1 cellular context compared by ENCODE assay signal in the genomic region with DNA sequence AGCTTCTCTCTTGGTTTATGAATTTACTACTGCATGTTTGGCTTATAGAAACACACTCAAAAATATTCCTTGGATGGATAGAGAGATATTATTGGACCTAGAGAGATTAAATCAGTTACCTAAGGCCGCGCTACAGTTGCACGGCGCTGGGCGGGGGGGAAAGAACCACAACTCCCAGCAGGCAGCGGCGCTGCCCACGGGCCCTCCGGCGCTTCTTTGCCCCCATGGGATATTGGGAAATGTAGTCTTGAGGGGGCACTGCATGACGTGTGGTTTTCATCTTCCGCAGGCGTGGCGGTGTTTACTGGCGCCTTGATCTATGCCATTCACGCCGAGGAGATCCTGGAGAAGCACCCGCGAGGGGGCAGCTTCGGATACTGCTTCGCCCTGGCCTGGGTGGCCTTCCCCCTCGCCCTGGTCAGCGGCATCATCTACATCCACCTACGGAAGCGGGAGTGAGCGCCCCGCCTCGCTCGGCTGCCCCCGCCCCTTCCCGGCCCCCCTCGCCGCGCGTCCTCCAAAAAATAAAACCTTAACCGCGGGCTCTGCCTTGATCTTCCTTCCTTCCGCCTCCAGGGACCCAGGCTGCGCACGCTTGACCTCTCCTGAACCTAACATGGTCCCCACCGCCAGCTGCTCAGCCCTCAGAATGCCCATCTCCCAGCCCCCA.
TF ChIP-seq lines count a peak whose summit lies in the region.

No MANE protein-coding gene starts in this region.

TF ChIP-seq in HEK293, 187 proteins besides CTCF, POLR2A, EP300 and RAD21 (continued from another document and continues in another):
- TF ChIP-seq, protein P1, sequence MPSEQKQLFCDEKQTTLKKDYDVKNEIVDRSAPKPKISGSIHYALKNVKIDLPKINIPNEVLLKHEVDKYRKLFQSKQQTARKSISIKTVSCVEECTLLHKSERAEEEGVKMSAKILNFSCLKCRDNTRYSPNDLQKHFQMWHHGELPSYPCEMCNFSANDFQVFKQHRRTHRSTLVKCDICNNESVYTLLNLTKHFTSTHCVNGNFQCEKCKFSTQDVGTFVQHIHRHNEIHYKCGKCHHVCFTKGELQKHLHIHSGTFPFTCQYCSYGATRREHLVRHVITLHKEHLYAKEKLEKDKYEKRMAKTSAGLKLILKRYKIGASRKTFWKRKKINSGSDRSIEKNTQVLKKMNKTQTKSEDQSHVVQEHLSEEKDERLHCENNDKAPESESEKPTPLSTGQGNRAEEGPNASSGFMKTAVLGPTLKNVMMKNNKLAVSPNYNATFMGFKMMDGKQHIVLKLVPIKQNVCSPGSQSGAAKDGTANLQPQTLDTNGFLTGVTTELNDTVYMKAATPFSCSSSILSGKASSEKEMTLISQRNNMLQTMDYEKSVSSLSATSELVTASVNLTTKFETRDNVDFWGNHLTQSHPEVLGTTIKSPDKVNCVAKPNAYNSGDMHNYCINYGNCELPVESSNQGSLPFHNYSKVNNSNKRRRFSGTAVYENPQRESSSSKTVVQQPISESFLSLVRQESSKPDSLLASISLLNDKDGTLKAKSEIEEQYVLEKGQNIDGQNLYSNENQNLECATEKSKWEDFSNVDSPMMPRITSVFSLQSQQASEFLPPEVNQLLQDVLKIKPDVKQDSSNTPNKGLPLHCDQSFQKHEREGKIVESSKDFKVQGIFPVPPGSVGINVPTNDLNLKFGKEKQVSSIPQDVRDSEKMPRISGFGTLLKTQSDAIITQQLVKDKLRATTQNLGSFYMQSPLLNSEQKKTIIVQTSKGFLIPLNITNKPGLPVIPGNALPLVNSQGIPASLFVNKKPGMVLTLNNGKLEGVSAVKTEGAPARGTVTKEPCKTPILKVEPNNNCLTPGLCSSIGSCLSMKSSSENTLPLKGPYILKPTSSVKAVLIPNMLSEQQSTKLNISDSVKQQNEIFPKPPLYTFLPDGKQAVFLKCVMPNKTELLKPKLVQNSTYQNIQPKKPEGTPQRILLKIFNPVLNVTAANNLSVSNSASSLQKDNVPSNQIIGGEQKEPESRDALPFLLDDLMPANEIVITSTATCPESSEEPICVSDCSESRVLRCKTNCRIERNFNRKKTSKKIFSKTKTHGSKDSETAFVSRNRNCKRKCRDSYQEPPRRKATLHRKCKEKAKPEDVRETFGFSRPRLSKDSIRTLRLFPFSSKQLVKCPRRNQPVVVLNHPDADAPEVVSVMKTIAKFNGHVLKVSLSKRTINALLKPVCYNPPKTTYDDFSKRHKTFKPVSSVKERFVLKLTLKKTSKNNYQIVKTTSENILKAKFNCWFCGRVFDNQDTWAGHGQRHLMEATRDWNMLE (tag by site-specific recombination; conservative IDR thresholded peaks at IDR 0.05; ENCODE audit: low read depth) = no peak
- TF ChIP-seq, protein P2, sequence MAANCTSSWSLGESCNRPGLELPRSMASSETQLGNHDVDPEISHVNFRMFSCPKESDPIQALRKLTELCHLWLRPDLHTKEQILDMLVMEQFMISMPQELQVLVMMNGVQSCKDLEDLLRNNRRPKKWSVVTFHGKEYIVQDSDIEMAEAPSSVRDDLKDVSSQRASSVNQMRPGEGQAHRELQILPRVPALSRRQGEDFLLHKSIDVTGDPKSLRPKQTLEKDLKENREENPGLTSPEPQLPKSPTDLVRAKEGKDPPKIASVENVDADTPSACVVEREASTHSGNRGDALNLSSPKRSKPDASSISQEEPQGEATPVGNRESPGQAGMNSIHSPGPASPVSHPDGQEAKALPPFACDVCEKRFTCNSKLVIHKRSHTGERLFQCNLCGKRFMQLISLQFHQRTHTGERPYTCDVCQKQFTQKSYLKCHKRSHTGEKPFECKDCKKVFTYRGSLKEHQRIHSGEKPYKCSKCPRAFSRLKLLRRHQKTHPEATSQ (tag by site-specific recombination; IDR thresholded peaks at IDR 0.05) = no peak
- TF ChIP-seq TCF7L2 (IDR thresholded peaks at IDR 0.05; ENCODE audit: borderline replicate concordance, low read depth, low read length) (peak; percentile 64), ZNF791 (tag by site-specific recombination; IDR thresholded peaks at IDR 0.05) (no peak), YY2 (tag by site-specific recombination; IDR thresholded peaks at IDR 0.05) (0 out of 2 replicates have a peak, but pooled peaks have one; percentile 25), ZNF530 (tag by site-specific recombination; IDR thresholded peaks at IDR 0.05; ENCODE audit: low read depth) (no peak), ZNF621 (tag by site-specific recombination; IDR thresholded peaks at IDR 0.05) (no peak), ZNF16 (tag by site-specific recombination; IDR thresholded peaks at IDR 0.05; ENCODE audit: low read depth) (no peak), ZNF558 (tag by site-specific recombination; IDR thresholded peaks at IDR 0.05) (no peak), RBAK (tag by site-specific recombination; IDR thresholded peaks at IDR 0.05) (no peak), ZBTB8A (tag by site-specific recombination; IDR thresholded peaks at IDR 0.05) (0 out of 2 replicates have a peak, but pooled peaks have one; percentile 12), ZNF19 (tag by site-specific recombination; IDR thresholded peaks at IDR 0.05; ENCODE audit: low read depth) (no peak), ZFP41 (tag by site-specific recombination; IDR thresholded peaks at IDR 0.05; ENCODE audit: borderline replicate concordance) (no peak), ZNF768 (tag by site-specific recombination; IDR thresholded peaks at IDR 0.05) (no peak), SETDB1 (IDR thresholded peaks at IDR 0.05; ENCODE audit: insufficient read length, low read length) (no peak), ZNF223 (tag by site-specific recombination; IDR thresholded peaks at IDR 0.05) (no peak), ZSCAN23 (tag by site-specific recombination; IDR thresholded peaks at IDR 0.05) (no peak), ZNF175 (tag by site-specific recombination; IDR thresholded peaks at IDR 0.05) (no peak), KLF7 (tag by site-specific recombination; IDR thresholded peaks at IDR 0.05; ENCODE audit: borderline replicate concordance) (peak; percentile 66; the same call in 1 of the 2 replicates), ZNF629 (tag by site-specific recombination; IDR thresholded peaks at IDR 0.05) (peak; percentile 89), ZNF2 (tag by site-specific recombination; IDR thresholded peaks at IDR 0.05) (0 out of 2 replicates have a peak, but pooled peaks have one; percentile 24), WT1 (tag by site-specific recombination; IDR thresholded peaks at IDR 0.05) (no peak), ZNF548 (tag by site-specific recombination; IDR thresholded peaks at IDR 0.05) (no peak), ZBTB17 (tag by site-specific recombination; IDR thresholded peaks at IDR 0.05) (no peak; the same call in 1 of the 2 replicates), ZNF830 (tag by site-specific recombination; IDR thresholded peaks at IDR 0.05; ENCODE audit: low read depth) (no peak), ZNF184 (tag by site-specific recombination; IDR thresholded peaks at IDR 0.05) (no peak; the same call in 1 of the 2 replicates), ZNF10 (tag by site-specific recombination; IDR thresholded peaks at IDR 0.05) (no peak), ZNF664 (tag by site-specific recombination; IDR thresholded peaks at IDR 0.05) (no peak), PRDM1 (tag by site-specific recombination; IDR thresholded peaks at IDR 0.05) (no peak), ZNF157 (tag by site-specific recombination; IDR thresholded peaks at IDR 0.05) (no peak), BCL11A (tag by site-specific recombination; IDR thresholded peaks at IDR 0.05; ENCODE audit: low read depth) (no peak), GLIS1 (tag by site-specific recombination; IDR thresholded peaks at IDR 0.05) (peak; percentile 61), KLF1 (tag by site-specific recombination; IDR thresholded peaks at IDR 0.05) (peak; percentile 54), ZNF561 (tag by site-specific recombination; IDR thresholded peaks at IDR 0.05; ENCODE audit: borderline replicate concordance) (peak; percentile 38; the same call in 1 of the 2 replicates), ZBTB48 (tag by site-specific recombination; IDR thresholded peaks at IDR 0.05) (no peak), ZNF433 (tag by site-specific recombination; IDR thresholded peaks at IDR 0.05; ENCODE audit: low read depth) (no peak), ZNF221 (tag by site-specific recombination; IDR thresholded peaks at IDR 0.05; ENCODE audit: borderline replicate concordance) (no peak), SCRT2 (tag by site-specific recombination; IDR thresholded peaks at IDR 0.05) (peak; percentile 70)
- TF ChIP-seq, protein P3, sequence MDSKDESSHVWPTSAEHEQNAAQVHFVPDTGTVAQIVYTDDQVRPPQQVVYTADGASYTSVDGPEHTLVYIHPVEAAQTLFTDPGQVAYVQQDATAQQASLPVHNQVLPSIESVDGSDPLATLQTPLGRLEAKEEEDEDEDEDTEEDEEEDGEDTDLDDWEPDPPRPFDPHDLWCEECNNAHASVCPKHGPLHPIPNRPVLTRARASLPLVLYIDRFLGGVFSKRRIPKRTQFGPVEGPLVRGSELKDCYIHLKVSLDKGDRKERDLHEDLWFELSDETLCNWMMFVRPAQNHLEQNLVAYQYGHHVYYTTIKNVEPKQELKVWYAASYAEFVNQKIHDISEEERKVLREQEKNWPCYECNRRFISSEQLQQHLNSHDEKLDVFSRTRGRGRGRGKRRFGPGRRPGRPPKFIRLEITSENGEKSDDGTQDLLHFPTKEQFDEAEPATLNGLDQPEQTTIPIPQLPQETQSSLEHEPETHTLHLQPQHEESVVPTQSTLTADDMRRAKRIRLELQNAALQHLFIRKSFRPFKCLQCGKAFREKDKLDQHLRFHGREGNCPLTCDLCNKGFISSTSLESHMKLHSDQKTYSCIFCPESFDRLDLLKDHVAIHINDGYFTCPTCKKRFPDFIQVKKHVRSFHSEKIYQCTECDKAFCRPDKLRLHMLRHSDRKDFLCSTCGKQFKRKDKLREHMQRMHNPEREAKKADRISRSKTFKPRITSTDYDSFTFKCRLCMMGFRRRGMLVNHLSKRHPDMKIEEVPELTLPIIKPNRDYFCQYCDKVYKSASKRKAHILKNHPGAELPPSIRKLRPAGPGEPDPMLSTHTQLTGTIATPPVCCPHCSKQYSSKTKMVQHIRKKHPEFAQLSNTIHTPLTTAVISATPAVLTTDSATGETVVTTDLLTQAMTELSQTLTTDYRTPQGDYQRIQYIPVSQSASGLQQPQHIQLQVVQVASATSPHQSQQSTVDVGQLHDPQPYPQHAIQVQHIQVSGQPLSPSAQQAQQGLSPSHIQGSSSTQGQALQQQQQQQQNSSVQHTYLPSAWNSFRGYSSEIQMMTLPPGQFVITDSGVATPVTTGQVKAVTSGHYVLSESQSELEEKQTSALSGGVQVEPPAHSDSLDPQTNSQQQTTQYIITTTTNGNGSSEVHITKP (tag by site-specific recombination; IDR thresholded peaks at IDR 0.05) = peak; percentile 67
- TF ChIP-seq, protein P4, sequence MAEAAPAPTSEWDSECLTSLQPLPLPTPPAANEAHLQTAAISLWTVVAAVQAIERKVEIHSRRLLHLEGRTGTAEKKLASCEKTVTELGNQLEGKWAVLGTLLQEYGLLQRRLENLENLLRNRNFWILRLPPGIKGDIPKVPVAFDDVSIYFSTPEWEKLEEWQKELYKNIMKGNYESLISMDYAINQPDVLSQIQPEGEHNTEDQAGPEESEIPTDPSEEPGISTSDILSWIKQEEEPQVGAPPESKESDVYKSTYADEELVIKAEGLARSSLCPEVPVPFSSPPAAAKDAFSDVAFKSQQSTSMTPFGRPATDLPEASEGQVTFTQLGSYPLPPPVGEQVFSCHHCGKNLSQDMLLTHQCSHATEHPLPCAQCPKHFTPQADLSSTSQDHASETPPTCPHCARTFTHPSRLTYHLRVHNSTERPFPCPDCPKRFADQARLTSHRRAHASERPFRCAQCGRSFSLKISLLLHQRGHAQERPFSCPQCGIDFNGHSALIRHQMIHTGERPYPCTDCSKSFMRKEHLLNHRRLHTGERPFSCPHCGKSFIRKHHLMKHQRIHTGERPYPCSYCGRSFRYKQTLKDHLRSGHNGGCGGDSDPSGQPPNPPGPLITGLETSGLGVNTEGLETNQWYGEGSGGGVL (tag by site-specific recombination; IDR thresholded peaks at IDR 0.05) = 0 out of 2 replicates have a peak, but pooled peaks have one; percentile 7
- TF ChIP-seq, protein P5, sequence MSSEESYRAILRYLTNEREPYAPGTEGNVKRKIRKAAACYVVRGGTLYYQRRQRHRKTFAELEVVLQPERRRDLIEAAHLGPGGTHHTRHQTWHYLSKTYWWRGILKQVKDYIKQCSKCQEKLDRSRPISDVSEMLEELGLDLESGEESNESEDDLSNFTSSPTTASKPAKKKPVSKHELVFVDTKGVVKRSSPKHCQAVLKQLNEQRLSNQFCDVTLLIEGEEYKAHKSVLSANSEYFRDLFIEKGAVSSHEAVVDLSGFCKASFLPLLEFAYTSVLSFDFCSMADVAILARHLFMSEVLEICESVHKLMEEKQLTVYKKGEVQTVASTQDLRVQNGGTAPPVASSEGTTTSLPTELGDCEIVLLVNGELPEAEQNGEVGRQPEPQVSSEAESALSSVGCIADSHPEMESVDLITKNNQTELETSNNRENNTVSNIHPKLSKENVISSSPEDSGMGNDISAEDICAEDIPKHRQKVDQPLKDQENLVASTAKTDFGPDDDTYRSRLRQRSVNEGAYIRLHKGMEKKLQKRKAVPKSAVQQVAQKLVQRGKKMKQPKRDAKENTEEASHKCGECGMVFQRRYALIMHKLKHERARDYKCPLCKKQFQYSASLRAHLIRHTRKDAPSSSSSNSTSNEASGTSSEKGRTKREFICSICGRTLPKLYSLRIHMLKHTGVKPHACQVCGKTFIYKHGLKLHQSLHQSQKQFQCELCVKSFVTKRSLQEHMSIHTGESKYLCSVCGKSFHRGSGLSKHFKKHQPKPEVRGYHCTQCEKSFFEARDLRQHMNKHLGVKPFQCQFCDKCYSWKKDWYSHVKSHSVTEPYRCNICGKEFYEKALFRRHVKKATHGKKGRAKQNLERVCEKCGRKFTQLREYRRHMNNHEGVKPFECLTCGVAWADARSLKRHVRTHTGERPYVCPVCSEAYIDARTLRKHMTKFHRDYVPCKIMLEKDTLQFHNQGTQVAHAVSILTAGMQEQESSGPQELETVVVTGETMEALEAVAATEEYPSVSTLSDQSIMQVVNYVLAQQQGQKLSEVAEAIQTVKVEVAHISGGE (tag by site-specific recombination; conservative IDR thresholded peaks at IDR 0.05; ENCODE audit: low read depth) = peak; percentile 59
- TF ChIP-seq, protein P6, sequence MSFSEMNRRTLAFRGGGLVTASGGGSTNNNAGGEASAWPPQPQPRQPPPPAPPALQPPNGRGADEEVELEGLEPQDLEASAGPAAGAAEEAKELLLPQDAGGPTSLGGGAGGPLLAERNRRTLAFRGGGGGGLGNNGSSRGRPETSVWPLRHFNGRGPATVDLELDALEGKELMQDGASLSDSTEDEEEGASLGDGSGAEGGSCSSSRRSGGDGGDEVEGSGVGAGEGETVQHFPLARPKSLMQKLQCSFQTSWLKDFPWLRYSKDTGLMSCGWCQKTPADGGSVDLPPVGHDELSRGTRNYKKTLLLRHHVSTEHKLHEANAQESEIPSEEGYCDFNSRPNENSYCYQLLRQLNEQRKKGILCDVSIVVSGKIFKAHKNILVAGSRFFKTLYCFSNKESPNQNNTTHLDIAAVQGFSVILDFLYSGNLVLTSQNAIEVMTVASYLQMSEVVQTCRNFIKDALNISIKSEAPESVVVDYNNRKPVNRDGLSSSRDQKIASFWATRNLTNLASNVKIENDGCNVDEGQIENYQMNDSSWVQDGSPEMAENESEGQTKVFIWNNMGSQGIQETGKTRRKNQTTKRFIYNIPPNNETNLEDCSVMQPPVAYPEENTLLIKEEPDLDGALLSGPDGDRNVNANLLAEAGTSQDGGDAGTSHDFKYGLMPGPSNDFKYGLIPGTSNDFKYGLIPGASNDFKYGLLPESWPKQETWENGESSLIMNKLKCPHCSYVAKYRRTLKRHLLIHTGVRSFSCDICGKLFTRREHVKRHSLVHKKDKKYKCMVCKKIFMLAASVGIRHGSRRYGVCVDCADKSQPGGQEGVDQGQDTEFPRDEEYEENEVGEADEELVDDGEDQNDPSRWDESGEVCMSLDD (tag by site-specific recombination; IDR thresholded peaks at IDR 0.05) = peak; percentile 66; the same call in 1 of the 2 replicates
